ENCODE assay signal across 9 cellular contexts in genomic region chr11:72102631-72102945, GRCh38. TPM values are rescaled to one million over a fixed set of nuclear protein-coding genes. Genes with fewer than 3 reads are reported as not detected.
DNase-seq lines count a peak whose midpoint lies in the region; ATAC-seq, FAIRE-seq and TF ChIP-seq lines count a peak whose summit lies in the region.
"Had no signal": no experiment of that assay in that cellular context is flagged by ENCODE, and none has a peak within 500 bp of the region (broad histone marks: within the 10 kb centered on the region; RNA-seq: fewer than 3 reads in every experiment).

No MANE protein-coding gene starts in this region.

- peaks cover 8% of the 10 kb centered on the region for H3K4me1 ChIP-seq in RWPE2 (ENCODE audit: insufficient read depth, poor library complexity, severe bottlenecking)
- peaks cover 18% of the 10 kb centered on the region for H3K4me1 ChIP-seq in fibroblast of lung (ENCODE audit: control insufficient read depth, extremely low read depth, insufficient read depth, low read length)

- DNase-seq in GM19239 (ENCODE audit: insufficient read length, low spot score) = no peak
- no peak for DNase-seq in RWPE2 (ENCODE audit: low spot score)
- DNase-seq in fibroblast of lung (ENCODE audit: low read depth in 2 of 2) = no peak
- no peak for DNase-seq in retinal pigment epithelial cell (ENCODE audit: low read depth)
- DNase-seq in midbrain (lab: John Stamatoyannopoulos, UW) = no peak
- DNase-seq in NCI-H1092 (lab: John Stamatoyannopoulos, UW) = no peak
- no peak for DNase-seq in DMS153 (lab: John Stamatoyannopoulos, UW)

- H3K27me3 ChIP-seq in RWPE2 (ENCODE audit: insufficient read depth, poor library complexity, severe bottlenecking) (no peaks in the 10 kb centered on the region), fibroblast of lung (ENCODE audit: control insufficient read depth, insufficient read depth, low read length) (no peaks in the 10 kb centered on the region)

- H3K27ac ChIP-seq in RWPE2 (ENCODE audit: poor library complexity, severe bottlenecking) (peak overlapping the region; percentile 81), fibroblast of lung (ENCODE audit: insufficient read depth, low read length) (peak overlapping the region; percentile 92)

- peaks cover 40% of the 10 kb centered on the region for H3K79me2 ChIP-seq in fibroblast of lung (ENCODE audit: control insufficient read depth, insufficient read depth, low read length)

- FAIRE-seq in GM19239 (lab: Jason Lieb, UNC) = peak; percentile 74

- no peak for ATAC-seq in RWPE2 (ENCODE audit: low read depth)
- ATAC-seq in GM21786 (IDR thresholded peaks at IDR 0.05; ENCODE audit: unreplicated experiment) = no peak

- H3K36me3 ChIP-seq in RWPE2 (ENCODE audit: low read depth) (peaks cover 37% of the 10 kb centered on the region), fibroblast of lung (ENCODE audit: control insufficient read depth, insufficient read depth, low read length) (peaks cover 11% of the 10 kb centered on the region)

- peak overlapping the region; percentile 89 for H3K4me3 ChIP-seq in RWPE2 (ENCODE audit: severe bottlenecking)
- peak overlapping the region; percentile 96 to 100 (median 98) for H3K4me3 ChIP-seq in fibroblast of lung (replicated peaks in 1 of 4; ENCODE audit: control extremely low read depth in 1 of 4, insufficient read depth in 1 of 4, low read depth in 3 of 4, low read length in 4 of 4)
- H3K4me3 ChIP-seq in retinal pigment epithelial cell (ENCODE audit: low read length) = peak overlapping the region; percentile 69

- peak overlapping the region; percentile 94 for H3K9ac ChIP-seq in fibroblast of lung (ENCODE audit: insufficient read depth, low read length)

- H2AFZ ChIP-seq in fibroblast of lung (ENCODE audit: low read length) = no peak overlapping the region

- TF ChIP-seq CTCF in RWPE2 (IDR thresholded peaks at IDR 0.05; ENCODE audit: poor library complexity, severe bottlenecking) (no peak), fibroblast of lung (conservative IDR thresholded peaks at IDR 0.05 in 1 of 2, IDR thresholded peaks at IDR 0.05 in 1 of 2; ENCODE audit: low read depth in 1 of 2, low read length in 2 of 2) (no peak), retinal pigment epithelial cell (conservative IDR thresholded peaks at IDR 0.05; ENCODE audit: low read depth, low read length) (no peak)

- H3K9me3 ChIP-seq in RWPE2 (ENCODE audit: severe bottlenecking) (no peaks in the 10 kb centered on the region), fibroblast of lung (ENCODE audit: control insufficient read depth, insufficient read depth, low read depth, low read length) (no peaks in the 10 kb centered on the region)

- H4K20me1 ChIP-seq in fibroblast of lung (ENCODE audit: control insufficient read depth, extremely low read depth, insufficient read depth, low read length) = no peaks in the 10 kb centered on the region

- H3K4me2 ChIP-seq in fibroblast of lung (ENCODE audit: extremely low read depth, insufficient read depth, low read length) = peak overlapping the region; percentile 99

RNA-seq across cellular contexts. Expression of gene LAMTOR1, which starts 0.5 kb away (rescaled TPM):
- 80.9 and 90.3 TPM in 2 replicates for total RNA-seq in fibroblast of lung
- polyA plus RNA-seq in fibroblast of lung = 137 and 183 TPM in 2 replicates
- 152 and 213 TPM in 2 replicates for polyA plus RNA-seq in fibroblast of lung (2012)
- polyA minus RNA-seq in fibroblast of lung (ENCODE audit: low replicate concordance) = 208 and 507 TPM in 2 replicates

RNA-seq across cellular contexts. Expression of gene TOMT, which starts 3.1 kb away (rescaled TPM):
- not detected in 2 replicates for total RNA-seq in fibroblast of lung
- polyA plus RNA-seq in fibroblast of lung = not detected in 2 replicates
- not detected in 2 replicates for polyA plus RNA-seq in fibroblast of lung (2012)
- polyA minus RNA-seq in fibroblast of lung (ENCODE audit: low replicate concordance) = not detected in 2 replicates
- total RNA-seq: LHCN-M2 had no signal

RNA-seq across cellular contexts. Expression of gene ANAPC15, which starts 9.9 kb away (rescaled TPM):
- total RNA-seq in fibroblast of lung = 20.8 and 24.8 TPM in 2 replicates
- 97.2 and 174 TPM in 2 replicates for polyA plus RNA-seq in fibroblast of lung
- 67.6 and 112 TPM in 2 replicates for polyA plus RNA-seq in fibroblast of lung (2012)
- polyA minus RNA-seq in fibroblast of lung (ENCODE audit: low replicate concordance) = 10.2 and 60.4 TPM in 2 replicates

RNA-seq across cellular contexts. Expression of gene LRRC51, which starts 21.9 kb away (rescaled TPM):
- 5.0 and 5.4 TPM in 2 replicates for total RNA-seq in fibroblast of lung
- polyA plus RNA-seq in fibroblast of lung = 6.9 and 8.9 TPM in 2 replicates
- polyA plus RNA-seq in fibroblast of lung (2012) = 9.0 and 9.9 TPM in 2 replicates
- 6.2 and 10.5 TPM in 2 replicates for polyA minus RNA-seq in fibroblast of lung (ENCODE audit: low replicate concordance)

RNA-seq across cellular contexts. Expression of gene NUMA1, which starts 22.2 kb away (rescaled TPM):
- total RNA-seq in fibroblast of lung = 190 and 247 TPM in 2 replicates
- polyA plus RNA-seq in fibroblast of lung = 59.0 and 61.6 TPM in 2 replicates
- polyA plus RNA-seq in fibroblast of lung (2012) = 81.1 and 84.5 TPM in 2 replicates
- 259 and 321 TPM in 2 replicates for polyA minus RNA-seq in fibroblast of lung (ENCODE audit: low replicate concordance)
